In genomic region chr7:5495581-5496375, GRCh38 we compare ENCODE assay signal across 8 cellular contexts. TPM values are rescaled to one million over a fixed set of nuclear protein-coding genes. Genes with fewer than 3 reads are reported as not detected.
DNase-seq lines count a peak whose midpoint lies in the region; ATAC-seq and TF ChIP-seq lines count a peak whose summit lies in the region.
"Had no signal": no experiment of that assay in that cellular context is flagged by ENCODE, and none has a peak within 500 bp of the region (broad histone marks: within the 10 kb centered on the region; RNA-seq: fewer than 3 reads in every experiment).

No MANE protein-coding gene starts in this region.

- TF ChIP-seq EP300 in transverse colon (IDR thresholded peaks at IDR 0.05; ENCODE audit: low read depth) = peak; percentile 39

- dilution Hi-C loops in mammary epithelial cell (cut with HindIII; ENCODE audit: low sequenced_read_pairs) = loop anchor here (10.0 kb wide), 1 partner anchor 141 kb away; no protein-coding TSS in a partner anchor

- H4K20me1 ChIP-seq in mammary epithelial cell (ENCODE audit: insufficient read depth, low read length) = peaks cover 6% of the 10 kb centered on the region

- CTCF ChIA-PET in mammary epithelial cell (lab: Charles Lee; ENCODE audit: low non-redundant PET) = interaction anchor here (0.8 to 1.1 kb wide), 2 partner anchors 63 to 169 kb away, joined by 7 to 16 read pairs; no protein-coding TSS in a partner anchor

- H3K36me3 Mint-ChIP-seq in memory B cell = peaks cover 6% of the 10 kb centered on the region

- H3K27ac ChIP-seq in mammary epithelial cell (ENCODE audit: insufficient read depth, low read depth, low read length) (no peak overlapping the region), transverse colon (peak overlapping the region; percentile 29 to 72 (median 64))

- H3K4me3 ChIP-seq in mammary epithelial cell (replicated peaks in 1 of 3; ENCODE audit: insufficient read depth in 1 of 3, low read depth in 2 of 3, low read length in 3 of 3) (no peak overlapping the region), transverse colon (no peak overlapping the region)

- H3K36me3 ChIP-seq in mammary epithelial cell (ENCODE audit: insufficient read depth, low read length) = peaks cover 4% of the 10 kb centered on the region
- peaks cover 0 to 10% (median 0%) of the 10 kb centered on the region in 4 donors for H3K36me3 ChIP-seq in transverse colon

- BruUV-seq in mammary epithelial cell (replicated peaks; lab: Mats Ljungman, UMichigan) = no TSS peak

- H3K9me3 ChIP-seq in mammary epithelial cell (replicated peaks; ENCODE audit: insufficient read depth, low read length) = no peaks in the 10 kb centered on the region
- H3K9me3 ChIP-seq in transverse colon = no peaks in the 10 kb centered on the region

- in situ Hi-C loops in mammary epithelial cell (cut with MboI; ENCODE audit: low sequenced_read_pairs in 2 of 2) (loop anchor here (5.0 to 10.0 kb wide), 4 partner anchors 57 to 209 kb away; no protein-coding TSS in a partner anchor), transverse colon (cut with MboI; ENCODE audit: low pct_ligation_motif_present in 1 of 4, low pct_unique_long_range_greater_than_20kb in 1 of 4, low sequenced_read_pairs in 3 of 4) (loop anchor here (5.0 to 10.0 kb wide), 4 partner anchors 167 to 209 kb away; no protein-coding TSS in a partner anchor)

- H3K9ac ChIP-seq in mammary epithelial cell (ENCODE audit: insufficient read depth, low read length) = no peak overlapping the region

- H3K27me3 ChIP-seq in mammary epithelial cell (ENCODE audit: insufficient read depth, low read length) (no peaks in the 10 kb centered on the region), transverse colon (no peaks in the 10 kb centered on the region)

- H3K79me2 ChIP-seq in mammary epithelial cell (ENCODE audit: insufficient read depth, low read length) = peaks cover 50% of the 10 kb centered on the region

- no peak overlapping the region for H2AFZ ChIP-seq in mammary epithelial cell (ENCODE audit: low read depth, low read length)

- peaks cover 14% of the 10 kb centered on the region for H3K4me1 Mint-ChIP-seq in memory B cell

- TF ChIP-seq POLR2A in transverse colon (IDR thresholded peaks at IDR 0.05) = no peak

- H3K9me3 Mint-ChIP-seq in memory B cell = no peaks in the 10 kb centered on the region

- ATAC-seq in memory B cell (ENCODE audit: low read depth) = no peak
- no peak for ATAC-seq in HG03045 (IDR thresholded peaks at IDR 0.05; ENCODE audit: unreplicated experiment)
- no peak for ATAC-seq in HG02938 (IDR thresholded peaks at IDR 0.05; ENCODE audit: unreplicated experiment)

- peak overlapping the region; percentile 28 for H3K27ac Mint-ChIP-seq in memory B cell

- 31% methylated on average over 30 of the region's 35 CpGs for WGBS in mammary epithelial cell (ENCODE audit: low coverage, missing lambda C conversion rate)
- 86% methylated on average over 23 of the region's 35 CpGs; no CpG with 5 or more reads in 1 of the 2 donors for WGBS in transverse colon (ENCODE audit: low coverage in 1 of 2), 2 donors

- peak overlapping the region; percentile 82 for H3K4me2 ChIP-seq in mammary epithelial cell (ENCODE audit: insufficient read depth, low read depth, low read length)

- peak overlapping the region; percentile 65 for H3K4me3 Mint-ChIP-seq in memory B cell

- DNase-seq in NCI-H2171 (lab: John Stamatoyannopoulos, UW) (peak; percentile 60), mammary epithelial cell (peak; percentile 50), memory B cell (ENCODE audit: low spot score in 2 of 2) (no peak), transverse colon (peak; percentile 57), NCI-H187 (lab: John Stamatoyannopoulos, UW) (no peak)
- DNase-seq: kidney glomerular epithelial cell had no signal

- TF ChIP-seq CTCF in mammary epithelial cell (conservative IDR thresholded peaks at IDR 0.05 in 1 of 2, IDR thresholded peaks at IDR 0.05 in 1 of 2; ENCODE audit: extremely low read depth in 1 of 2, insufficient read depth in 1 of 2, low read depth in 1 of 2, low read length in 2 of 2) = no peak
- TF ChIP-seq CTCF in transverse colon (IDR thresholded peaks at IDR 0.05) = no peak

- peaks cover 27% of the 10 kb centered on the region for H3K4me1 ChIP-seq in mammary epithelial cell (ENCODE audit: insufficient read depth, low read length)
- H3K4me1 ChIP-seq in transverse colon = peaks cover 7 to 27% (median 13%) of the 10 kb centered on the region in 4 donors

- H3K27me3 Mint-ChIP-seq in memory B cell = no peaks in the 10 kb centered on the region

- intact Hi-C loops in mammary epithelial cell (cut with micrococcal nuclease) (loop anchor here (1.0 kb wide), 1 partner anchor 64 kb away; no protein-coding TSS in a partner anchor), transverse colon (cut with DNase I; ENCODE audit: low total_unique reads) (no loop called here)

RNA-seq across cellular contexts. Expression of gene FBXL18, which starts 17.8 kb away (rescaled TPM):
- total RNA-seq in mammary epithelial cell (10 to 100 TPM; 16.5 to 24.8 TPM), transverse colon (10 to 100 TPM in 2 of 4 donors, 1 to 10 TPM in 2; 8.5 to 22.8 (median 9.4) TPM)
- 11.4 TPM for polyA plus RNA-seq in mammary epithelial cell
- 15.5 TPM for polyA minus RNA-seq in mammary epithelial cell

RNA-seq across cellular contexts. Expression of gene ACTB, which starts 34.6 kb away (rescaled TPM):
- total RNA-seq in mammary epithelial cell (1,000 to 10,000 TPM; 6,894 to 7,221 TPM), transverse colon (1,000 to 10,000 TPM; 4,023 to 7,543 (median 4,610) TPM)
- 6,356 TPM for polyA plus RNA-seq in mammary epithelial cell
- polyA minus RNA-seq in mammary epithelial cell = 14,859 TPM

Comparison
In these comparisons a context has a peak if more than half of its experiments do, and no peak if none do; other contexts are left out.
1. DNase-seq: peak in NCI-H2171 (single experiment), mammary epithelial cell (single experiment) and transverse colon (single experiment); none in memory B cell (0 of 2) and NCI-H187 (0 of 2).